Comparison of ENCODE assay signal across 8 cellular contexts in the genomic region with DNA sequence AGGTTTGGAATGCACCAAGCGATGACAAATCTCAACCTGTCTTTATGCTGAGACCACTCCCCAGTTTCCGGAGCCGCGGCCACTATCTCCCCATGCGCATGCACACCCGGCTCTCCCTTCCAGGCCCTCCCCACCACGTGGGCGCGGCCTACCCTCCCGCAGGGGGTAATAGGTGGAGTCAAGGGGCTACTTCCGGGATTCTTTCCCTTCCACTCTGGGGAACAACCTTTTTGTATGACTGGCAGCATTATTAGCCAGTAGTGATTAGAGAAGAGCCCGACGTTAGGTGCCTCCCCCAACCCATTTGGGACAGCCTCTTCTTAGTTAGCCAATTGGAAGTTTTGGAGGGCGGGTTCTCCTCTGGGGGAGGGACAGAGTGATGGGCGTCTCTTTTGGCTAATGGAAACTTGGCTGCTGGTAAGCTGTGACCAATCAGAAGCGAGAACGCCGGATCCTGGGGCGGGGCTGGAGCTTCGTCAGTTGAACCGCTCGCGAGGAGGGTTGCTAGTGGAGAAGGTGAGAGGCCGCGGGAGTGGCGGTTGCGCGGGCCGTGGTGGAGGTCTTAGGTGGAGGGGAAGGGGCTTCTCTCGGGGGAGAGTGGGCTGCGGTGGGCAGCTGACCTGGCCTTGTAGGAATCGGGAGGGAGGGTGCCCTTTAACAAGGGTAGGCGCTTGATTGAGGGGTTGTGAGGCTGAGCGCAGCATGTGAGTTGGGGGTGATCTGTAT. TPM values are rescaled to one million over a fixed set of nuclear protein-coding genes. Genes with fewer than 3 reads are reported as not detected.
DNase-seq lines count a peak whose midpoint lies in the region; ATAC-seq and TF ChIP-seq lines count a peak whose summit lies in the region.

A gene with protein sequence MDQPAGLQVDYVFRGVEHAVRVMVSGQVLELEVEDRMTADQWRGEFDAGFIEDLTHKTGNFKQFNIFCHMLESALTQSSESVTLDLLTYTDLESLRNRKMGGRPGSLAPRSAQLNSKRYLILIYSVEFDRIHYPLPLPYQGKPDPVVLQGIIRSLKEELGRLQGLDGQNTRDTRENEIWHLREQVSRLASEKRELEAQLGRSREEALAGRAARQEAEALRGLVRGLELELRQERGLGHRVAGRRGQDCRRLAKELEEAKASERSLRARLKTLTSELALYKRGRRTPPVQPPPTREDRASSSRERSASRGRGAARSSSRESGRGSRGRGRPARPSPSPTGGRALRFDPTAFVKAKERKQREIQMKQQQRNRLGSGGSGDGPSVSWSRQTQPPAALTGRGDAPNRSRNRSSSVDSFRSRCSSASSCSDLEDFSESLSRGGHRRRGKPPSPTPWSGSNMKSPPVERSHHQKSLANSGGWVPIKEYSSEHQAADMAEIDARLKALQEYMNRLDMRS (plus strand): TSS at position 479 of the 726 bp plus-strand sequence. CDS start 7,552 bp downstream, outside the sequence.

- DNase-seq in DMS 273 (lab: John Stamatoyannopoulos, UW; ENCODE audit: unreplicated experiment) (peak; percentile 100), HuH-7 (ENCODE audit: low spot score) (peak; percentile 99), epithelial cell of proximal tubule (ENCODE audit: low read depth) (peak; percentile 99), mucosa of descending colon (peak; percentile 95 to 96 (median 95))
- DNase-seq in activated CD8-positive, alpha-beta memory T cell treated with anti-CD3 and anti-CD28 coated beads, Interleukin-2, amount 50 U/mL, for 48 hours = peak; percentile 94
- DNase-seq in stimulated activated CD8-positive, alpha-beta memory T cell treated with anti-CD3 and anti-CD28 coated beads, Interleukin-4, amount 100 ng/mL, for 24 hours (ENCODE audit: low read depth) = peak; percentile 88

- H3K4me1 ChIP-seq in OCI-LY3 (ENCODE audit: low read length) (peaks cover 7% of the 10 kb centered on the region), mucosa of descending colon (ENCODE audit: low read depth) (peaks cover 10% of the 10 kb centered on the region)

- H3K9me3 ChIP-seq in OCI-LY3 (ENCODE audit: insufficient read depth, low read length) (no peaks in the 10 kb centered on the region), mucosa of descending colon (no peaks in the 10 kb centered on the region)

- intact Hi-C loops in mucosa of descending colon (cut with DNase I, micrococcal nuclease) = no loop called here

- H3K4me3 ChIP-seq in OCI-LY3 (ENCODE audit: low read length) (peak within 1 kb of the TSS; percentile 86), epithelial cell of proximal tubule (ENCODE audit: low read depth, low read length) (peak within 1 kb of the TSS; percentile 76), mucosa of descending colon (peak within 1 kb of the TSS; percentile 54)

- TF ChIP-seq CTCF in OCI-LY3 (IDR thresholded peaks at IDR 0.05; ENCODE audit: low read depth, low read length) (no peak), epithelial cell of proximal tubule (conservative IDR thresholded peaks at IDR 0.05; ENCODE audit: low read depth, low read length) (no peak), mucosa of descending colon (IDR thresholded peaks at IDR 0.05) (peak; percentile 13)

- peak within 1 kb of the TSS; percentile 91 for H2AFZ ChIP-seq in OCI-LY3 (ENCODE audit: low read depth, low read length)

- H3K27ac ChIP-seq in OCI-LY3 (ENCODE audit: low read length) = no peak within 1 kb of the TSS

- ATAC-seq in GM21526 (IDR thresholded peaks at IDR 0.05; ENCODE audit: low FRiP score, unreplicated experiment) = peak; percentile 94
- ATAC-seq in mucosa of descending colon = peak; percentile 98

- H3K79me2 ChIP-seq in OCI-LY3 (ENCODE audit: low read length) = peaks cover 7% of the 10 kb centered on the region

- H4K20me1 ChIP-seq in OCI-LY3 (ENCODE audit: insufficient read depth, low read length) = no peaks in the 10 kb centered on the region

- H3K9ac ChIP-seq in OCI-LY3 (ENCODE audit: low read length) = peak within 1 kb of the TSS; percentile 82

- H3K4me2 ChIP-seq in OCI-LY3 (ENCODE audit: low read length) = peak within 1 kb of the TSS; percentile 82

- H3K27me3 ChIP-seq in OCI-LY3 (ENCODE audit: low read depth, low read length) = 0 out of 2 replicates have a peak, but pooled peaks cover 4% of the 10 kb centered on the region

- H3K36me3 ChIP-seq in OCI-LY3 (replicated peaks; ENCODE audit: low read depth, low read length) (peaks cover 5% of the 10 kb centered on the region), mucosa of descending colon (ENCODE audit: low read depth) (peaks cover 4% of the 10 kb centered on the region)

RNA-seq across cellular contexts. Expression of the gene that starts here (rescaled TPM):
- total RNA-seq in epithelial cell of proximal tubule (10.1 and 10.8 TPM in 2 replicates), mucosa of descending colon (10 to 100 TPM; 16.5 to 25.0 (median 17.6) TPM)
